Comparison of ENCODE assay signal across 8 cellular contexts in genomic region chr13:108915095-108915633, GRCh38.
DNase-seq lines count a peak whose midpoint lies in the region; ATAC-seq, FAIRE-seq and TF ChIP-seq lines count a peak whose summit lies in the region.

No MANE protein-coding gene starts in this region.

- no peak overlapping the region for H2BK5ac ChIP-seq in H1 (ENCODE audit: low read depth, low read length)

- H4K20me1 ChIP-seq in GM23248 (ENCODE audit: insufficient read depth) (no peaks in the 10 kb centered on the region), OCI-LY3 (ENCODE audit: insufficient read depth, low read length) (no peaks in the 10 kb centered on the region), H1 (replicated peaks in 1 of 2; ENCODE audit: control insufficient read depth in 1 of 2, insufficient read depth in 2 of 2, low read length in 2 of 2) (no peaks in the 10 kb centered on the region)

- peak overlapping the region; percentile 92 for H3K4me2 ChIP-seq in GM23248 (ENCODE audit: unreplicated experiment)
- peak overlapping the region; percentile 78 for H3K4me2 ChIP-seq in OCI-LY3 (ENCODE audit: low read length)
- no peak overlapping the region for H3K4me2 ChIP-seq in H1 (ENCODE audit: insufficient read depth in 1 of 2, low read depth in 2 of 2, low read length in 2 of 2)

- H4K5ac ChIP-seq in H1 (ENCODE audit: insufficient read length, low read depth, low read length), result no peak overlapping the region

- in situ Hi-C loops in GM23248 (cut with MboI), result no loop called here

- no peak overlapping the region for H3K23ac ChIP-seq in H1 (ENCODE audit: insufficient read length)

- H3K4me3 ChIP-seq in GM23248, result peak overlapping the region; percentile 57
- H3K4me3 ChIP-seq in OCI-LY3 (ENCODE audit: low read length), result peak overlapping the region; percentile 62
- H3K4me3 ChIP-seq in H1 (ENCODE audit: extremely low read depth in 1 of 4, insufficient read depth in 2 of 4, low read depth in 3 of 4, low read length in 4 of 4), result no peak overlapping the region

- H4K8ac ChIP-seq in H1 (ENCODE audit: extremely low read depth, insufficient read depth, low read length), result no peak overlapping the region

- H2BK15ac ChIP-seq in H1 (ENCODE audit: low read length), result no peak overlapping the region

- WGBS in GM23248 (ENCODE audit: low coverage in 1 of 2, low lambda C conversion rate in 2 of 2, missing lambda C conversion rate in 2 of 2), 2 experiments, result 9 to 13% methylated on average over 7 of the region's 7 CpGs
- WGBS in H1 (ENCODE audit: extremely low coverage in 1 of 2, insufficient coverage in 1 of 2, insufficient read length in 1 of 2, insufficient replicate concordance in 2 of 2, low coverage in 1 of 2, low lambda C conversion rate in 2 of 2, missing lambda C conversion rate in 1 of 2), 2 experiments, result 69% methylated on average over 7 of the region's 7 CpGs; no CpG with 5 or more reads in 1 of the 2 experiments

- no peak overlapping the region for H3K56ac ChIP-seq in H1 (replicated peaks; ENCODE audit: insufficient read length, low read depth, low read length)

- CTCF ChIA-PET in H1 (lab: Charles Lee; ENCODE audit: partially characterized antibody), result interaction anchor here (0.5 to 2.9 kb wide), 26 partner anchors 8 to 1819 kb away, joined by 3 to 19 read pairs (median 3); no protein-coding TSS in a partner anchor

- H3K79me2 ChIP-seq in GM23248 (ENCODE audit: insufficient read depth) (no peaks in the 10 kb centered on the region), OCI-LY3 (ENCODE audit: low read length) (no peaks in the 10 kb centered on the region), H1 (ENCODE audit: control insufficient read depth in 1 of 2, insufficient read depth in 2 of 2, low read length in 2 of 2) (no peaks in the 10 kb centered on the region)

- ATAC-seq in natural killer cell treated with Interleukin-12 subunit alpha and Interleukin-12 subunit beta and Interleukin-15 and Interleukin-18, amount 100 ng/mL, for 72 hours, result no peak
- ATAC-seq in HG02571 (IDR thresholded peaks at IDR 0.05; ENCODE audit: unreplicated experiment), result no peak

- no peaks in the 10 kb centered on the region for H3K23me2 ChIP-seq in H1 (ENCODE audit: low read depth, low read length)

- no peak overlapping the region for H3K18ac ChIP-seq in H1 (ENCODE audit: extremely low read depth, low read length)

- H2AFZ ChIP-seq in GM23248 (peak overlapping the region; percentile 78), OCI-LY3 (ENCODE audit: low read depth, low read length) (peak overlapping the region; percentile 87), H1 (ENCODE audit: low read length) (no peak overlapping the region)

- H3K79me1 ChIP-seq in H1 (ENCODE audit: low read depth, low read length), result no peaks in the 10 kb centered on the region

- H3K9ac ChIP-seq in GM23248 (peak overlapping the region; percentile 55), OCI-LY3 (ENCODE audit: low read length) (peak overlapping the region; percentile 52), H1 (replicated peaks in 1 of 4; ENCODE audit: extremely low read depth in 1 of 4, low read depth in 3 of 4, low read length in 3 of 4) (no peak overlapping the region)

- no peaks in the 10 kb centered on the region for H3K36me3 ChIP-seq in GM23248 (ENCODE audit: low read depth)
- H3K36me3 ChIP-seq in OCI-LY3 (replicated peaks; ENCODE audit: low read depth, low read length), result no peaks in the 10 kb centered on the region
- H3K36me3 ChIP-seq in H1 (ENCODE audit: control insufficient read depth in 2 of 4, insufficient read depth in 4 of 4, low read length in 3 of 4), result no peaks in the 10 kb centered on the region

- TF ChIP-seq POLR2A in H1 (IDR thresholded peaks at IDR 0.05; ENCODE audit: control extremely low read depth in 1 of 2, low read depth in 2 of 2, low read length in 2 of 2), result no peak

- peak overlapping the region; percentile 48 to 66 for H3K27ac Mint-ChIP-seq in natural killer cell treated with Interleukin-12 subunit alpha and Interleukin-12 subunit beta and Interleukin-15 and Interleukin-18, amount 100 ng/mL, for 72 hours

- peak; percentile 56 to 58 for TF ChIP-seq RAD21 in H1 (IDR thresholded peaks at IDR 0.05 in 1 of 2, conservative IDR thresholded peaks at IDR 0.05 in 1 of 2; ENCODE audit: low read depth in 2 of 2, low read length in 2 of 2)

- H2BK12ac ChIP-seq in H1 (ENCODE audit: low read depth, low read length), result no peak overlapping the region

- peaks cover 13 to 20% of the 10 kb centered on the region in 2 donors for H3K4me1 Mint-ChIP-seq in natural killer cell treated with Interleukin-12 subunit alpha and Interleukin-12 subunit beta and Interleukin-15 and Interleukin-18, amount 100 ng/mL, for 72 hours (ENCODE audit: low read depth in 2 of 2)

- H3K27me3 ChIP-seq in GM23248 (replicated peaks; ENCODE audit: insufficient read depth) (peaks cover 3% of the 10 kb centered on the region), OCI-LY3 (ENCODE audit: low read depth, low read length) (no peaks in the 10 kb centered on the region), H1 (replicated peaks in 1 of 4; ENCODE audit: control insufficient read depth in 3 of 4, extremely low read depth in 1 of 4, insufficient read depth in 3 of 4, low read length in 3 of 4) (no peaks in the 10 kb centered on the region)

- peaks cover 8 to 10% of the 10 kb centered on the region in 2 donors for H3K27me3 Mint-ChIP-seq in natural killer cell treated with Interleukin-12 subunit alpha and Interleukin-12 subunit beta and Interleukin-15 and Interleukin-18, amount 100 ng/mL, for 72 hours

- DNase-seq in Daoy (ENCODE audit: low read depth) (peak; percentile 29), GM23248 (peak; percentile 68), H1 (ENCODE audit: low read depth in 1 of 2, low spot score in 2 of 2) (no peak), NCI-H146 treated with DMSO at 0.1 percent for 48 hours (lab: John Stamatoyannopoulos, UW; ENCODE audit: unreplicated experiment) (no peak), UCSD-AML1 (lab: John Stamatoyannopoulos, UW; ENCODE audit: unreplicated experiment) (no peak)
- DNase-seq in natural killer cell treated with Interleukin-12 subunit alpha and Interleukin-12 subunit beta and Interleukin-15 and Interleukin-18, amount 100 ng/mL, for 72 hours (ENCODE audit: low spot score), result no peak

- no peak overlapping the region for H2BK120ac ChIP-seq in H1 (replicated peaks; ENCODE audit: low read depth, low read length)

- no peaks in the 10 kb centered on the region for H3K9me2 ChIP-seq in GM23248 (ENCODE audit: insufficient read depth)

- no peak overlapping the region for H2AK5ac ChIP-seq in H1 (ENCODE audit: low read depth, low read length)

- POLR2A ChIA-PET in H1 (lab: Charles Lee; ENCODE audit: partially characterized antibody), result interaction anchor here (0.7 kb wide), 1 partner anchor 46 kb away, joined by 3 read pairs; no protein-coding TSS in a partner anchor

- H2BK20ac ChIP-seq in H1 (ENCODE audit: low read length), result no peak overlapping the region

- no peak for FAIRE-seq in H1 (lab: Jason Lieb, UNC)

- no peaks in the 10 kb centered on the region for H3K9me3 Mint-ChIP-seq in natural killer cell treated with Interleukin-12 subunit alpha and Interleukin-12 subunit beta and Interleukin-15 and Interleukin-18, amount 100 ng/mL, for 72 hours

- H3K27ac ChIP-seq in GM23248 (peak overlapping the region; percentile 19; the same call in 1 of the 2 replicates), OCI-LY3 (ENCODE audit: low read length) (peak overlapping the region; percentile 24), H1 (ENCODE audit: low read depth, low read length) (no peak overlapping the region)

- no peak overlapping the region for H3K4ac ChIP-seq in H1 (replicated peaks; ENCODE audit: insufficient read length, low read depth, low read length)

- TF ChIP-seq CTCF in OCI-LY3 (IDR thresholded peaks at IDR 0.05; ENCODE audit: low read depth, low read length) (peak; percentile 71), H1 (IDR thresholded peaks at IDR 0.05; ENCODE audit: control extremely low read depth in 1 of 3, insufficient read depth in 1 of 3, low read depth in 1 of 3, low read length in 3 of 3) (peak in 2 of 3 experiments; percentile 24 to 27; a peak in 2 of 4 replicates)

- TF ChIP-seq EP300 in H1 (IDR thresholded peaks at IDR 0.05; ENCODE audit: borderline replicate concordance in 1 of 2, low read depth in 2 of 2, low read length in 2 of 2), result no peak

- H3K4me1 ChIP-seq in GM23248 (ENCODE audit: insufficient read depth) (peaks cover 17% of the 10 kb centered on the region), OCI-LY3 (ENCODE audit: low read length) (peaks cover 16% of the 10 kb centered on the region), H1 (replicated peaks in 1 of 4; ENCODE audit: control insufficient read depth in 3 of 4, insufficient read depth in 4 of 4, low read length in 3 of 4) (peaks cover 0 to 2% (median 0%) of the 10 kb centered on the region in 4 experiments; a peak in 1 of 7 replicates)

- no peaks in the 10 kb centered on the region for H3K9me3 ChIP-seq in GM23248 (ENCODE audit: low read depth)
- H3K9me3 ChIP-seq in OCI-LY3 (ENCODE audit: insufficient read depth, low read length), result no peaks in the 10 kb centered on the region
- H3K9me3 ChIP-seq in H1 (ENCODE audit: insufficient read depth in 2 of 2, low read depth in 1 of 2, low read length in 1 of 2), result no peaks in the 10 kb centered on the region

- H3K14ac ChIP-seq in H1 (ENCODE audit: insufficient read length), result no peak overlapping the region

- peak overlapping the region; percentile 30 for H3K4me3 Mint-ChIP-seq in natural killer cell treated with Interleukin-12 subunit alpha and Interleukin-12 subunit beta and Interleukin-15 and Interleukin-18, amount 100 ng/mL, for 72 hours

- 0 out of 2 replicates have a peak, but pooled peaks cover 4% of the 10 kb centered on the region for H3F3A ChIP-seq in GM23248 (ENCODE audit: insufficient read depth)

- H3K36me3 Mint-ChIP-seq in natural killer cell treated with Interleukin-12 subunit alpha and Interleukin-12 subunit beta and Interleukin-15 and Interleukin-18, amount 100 ng/mL, for 72 hours, result no peaks in the 10 kb centered on the region

- no peak overlapping the region for H4K91ac ChIP-seq in H1 (replicated peaks; ENCODE audit: insufficient read length, low read length)

TF ChIP-seq in H1, 55 proteins besides CTCF, POLR2A, EP300 and RAD21 (continues in another document):
- TF ChIP-seq PHF8 (conservative IDR thresholded peaks at IDR 0.05; ENCODE audit: low read depth, low read length) (no peak), SRF (IDR thresholded peaks at IDR 0.05; ENCODE audit: low read depth, low read length) (no peak), SIRT6 (IDR thresholded peaks at IDR 0.05; ENCODE audit: low read length) (no peak), SAP30 (IDR thresholded peaks at IDR 0.05; ENCODE audit: insufficient read depth, insufficient replicate concordance, low read length) (no peak), CEBPB (IDR thresholded peaks at IDR 0.05; ENCODE audit: low read depth, low read length) (no peak), BACH1 (IDR thresholded peaks at IDR 0.05; ENCODE audit: low read length) (no peak), GTF2F1 (IDR thresholded peaks at IDR 0.05; ENCODE audit: borderline replicate concordance, low read depth, low read length) (no peak), FOSL1 (IDR thresholded peaks at IDR 0.05; ENCODE audit: insufficient read depth, low read depth, low read length) (no peak), CHD1 (IDR thresholded peaks at IDR 0.05; ENCODE audit: low read depth, low read length) (no peak), SP4 (IDR thresholded peaks at IDR 0.05; ENCODE audit: low read length) (no peak), SUZ12 (IDR thresholded peaks at IDR 0.05; ENCODE audit: low read length) (no peak)

Comparison
In these comparisons a context has a peak if more than half of its experiments do, and no peak if none do; other contexts are left out.
1. DNase-seq: peak in Daoy (single experiment) and GM23248 (single experiment); none in H1 (0 of 2), natural killer cell treated with Interleukin-12 subunit alpha and Interleukin-12 subunit beta and Interleukin-15 and Interleukin-18, amount 100 ng/mL, for 72 hours (single experiment), NCI-H146 treated with DMSO at 0.1 percent for 48 hours (single experiment) and UCSD-AML1 (single experiment).
2. H3K4me2 ChIP-seq: peak in GM23248 (single experiment) and OCI-LY3 (single experiment); none in H1 (0 of 2).
3. H3K4me3 ChIP-seq: peak in GM23248 (single experiment) and OCI-LY3 (single experiment); none in H1 (0 of 4).
4. H3K9ac ChIP-seq: peak in GM23248 (single experiment) and OCI-LY3 (single experiment); none in H1 (0 of 4).